4 cellular contexts compared by ENCODE assay signal in genomic region chr9:94341703-94342102, GRCh38. TPM values are rescaled to one million over a fixed set of nuclear protein-coding genes. Genes with fewer than 3 reads are reported as not detected.
"Had no signal": no experiment of that assay in that cellular context is flagged by ENCODE, and none has a peak within 500 bp of the region (broad histone marks: within the 10 kb centered on the region; RNA-seq: fewer than 3 reads in every experiment).

No MANE protein-coding gene starts in this region.

RNA-seq across cellular contexts. Expression of gene NUTM2F, which starts 13.3 kb away (rescaled TPM):
- total RNA-seq: HFFc6, HT-29, IMR-90, K562 had no signal
- polyA plus RNA-seq: IMR-90 had no signal
